In the genomic region with DNA sequence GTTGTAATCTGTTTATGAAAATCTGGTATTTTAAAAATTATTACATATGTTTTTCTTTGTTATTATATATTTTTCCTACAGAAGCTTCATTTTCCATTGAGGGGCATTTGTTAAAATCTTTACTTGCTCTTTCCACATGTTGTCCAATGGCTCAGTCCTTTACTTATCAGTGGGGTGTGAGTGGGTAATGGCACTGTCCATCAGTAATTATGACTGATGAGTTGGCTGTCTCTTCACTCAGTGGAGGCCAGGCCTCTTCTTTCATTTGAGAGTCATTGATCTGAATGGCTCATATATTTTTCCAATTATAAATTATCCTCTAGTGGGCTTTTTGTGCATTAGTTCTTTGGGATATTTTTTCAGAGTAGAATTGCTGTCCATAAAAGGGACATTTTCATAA, we compare ENCODE assay signal across 10 cellular contexts.
"Had no signal": no experiment of that assay in that cellular context is flagged by ENCODE, and none has a peak within 500 bp of the region (broad histone marks: within the 10 kb centered on the region; RNA-seq: fewer than 3 reads in every experiment).

No MANE protein-coding gene starts in this region.

- H3K4me3 ChIP-seq: GM23338 had no signal

- H3K4me3 Mint-ChIP-seq: GM23338, H9, HFFc6, IgD-negative memory B cell had no signal

- H3K27ac Mint-ChIP-seq: H9, HFFc6, IgD-negative memory B cell had no signal

- H3K9me3 Mint-ChIP-seq: GM23338, H9, HFFc6, IgD-negative memory B cell had no signal

- ATAC-seq: GM23338, HepG2 had no signal

- H3K27me3 Mint-ChIP-seq: IgD-negative memory B cell had no signal

- H3K27ac ChIP-seq: HL-60 had no signal

- FAIRE-seq: H1, H54, HepG2 had no signal

- H2AFZ ChIP-seq: GM23338 had no signal

- H3K4me2 ChIP-seq: GM23338 had no signal

- DNase-seq: H9, HCEC 1CT, HFFc6, KG1 had no signal
